In the genomic region with DNA sequence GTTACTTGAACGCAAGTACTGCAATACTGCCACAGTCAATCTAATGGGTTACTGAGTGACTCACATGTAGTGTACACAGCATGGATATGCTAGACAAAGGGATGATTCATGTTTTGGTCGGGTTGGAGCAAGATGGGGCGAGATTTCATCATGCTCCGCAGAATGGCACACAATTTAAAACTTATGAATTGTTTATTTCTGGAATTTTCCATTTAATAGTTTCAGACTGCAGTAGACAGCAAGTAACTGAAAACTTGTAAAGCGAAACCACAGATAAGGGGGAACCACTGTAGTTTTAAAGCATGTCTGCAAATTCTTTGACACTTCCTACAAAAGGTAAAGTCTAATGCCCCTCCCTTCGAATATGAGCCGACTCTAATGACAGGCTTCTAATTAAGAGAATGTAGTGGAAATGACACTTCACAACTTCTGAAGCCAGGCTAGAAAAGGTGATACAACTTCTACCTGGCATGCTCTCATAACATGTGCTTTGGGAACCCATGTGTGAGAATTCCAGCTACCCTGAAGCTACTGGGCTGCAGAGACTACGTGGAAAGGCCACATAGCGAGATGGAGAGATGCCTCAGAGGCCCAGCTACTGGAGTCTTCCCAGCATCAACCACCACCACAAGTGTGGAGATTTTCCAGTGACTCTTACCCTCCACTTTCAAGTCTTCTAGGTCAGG, we compare ENCODE assay signal across 8 cellular contexts. TPM values are rescaled to one million over a fixed set of nuclear protein-coding genes. Genes with fewer than 3 reads are reported as not detected.
DNase-seq lines count a peak whose midpoint lies in the region; TF ChIP-seq lines count a peak whose summit lies in the region.

No MANE protein-coding gene starts in this region.

- H3K4me3 ChIP-seq in mammary epithelial cell (replicated peaks in 1 of 3; ENCODE audit: insufficient read depth in 1 of 3, low read depth in 2 of 3, low read length in 3 of 3) = no peak overlapping the region
- no peak overlapping the region for H3K4me3 ChIP-seq in uterus

- intact Hi-C loops in mammary epithelial cell (cut with micrococcal nuclease) (loop anchor here (1.0 kb wide), 1 partner anchor 8 kb away; no protein-coding TSS in a partner anchor), uterus (cut with DNase I; ENCODE audit: low total_unique reads) (no loop called here)

- H3K4me1 ChIP-seq in mammary epithelial cell (ENCODE audit: insufficient read depth, low read length) = peaks cover 28% of the 10 kb centered on the region
- H3K4me1 ChIP-seq in uterus = no peaks in the 10 kb centered on the region

- DNase-seq in Daoy (ENCODE audit: low read depth) (peak; percentile 90), NOMO-1 (lab: John Stamatoyannopoulos, UW; ENCODE audit: unreplicated experiment in 2 of 2) (peak; percentile 77 to 84), mammary epithelial cell (peak; percentile 93), renal cortical epithelial cell (ENCODE audit: low read depth) (peak; percentile 94), uterus (no peak), NCI-H1417 (lab: John Stamatoyannopoulos, UW) (no peak), NCI-H748 (lab: John Stamatoyannopoulos, UW; ENCODE audit: unreplicated experiment) (no peak), NCI-H2081 (lab: John Stamatoyannopoulos, UW) (no peak)

- H3K9ac ChIP-seq in mammary epithelial cell (ENCODE audit: insufficient read depth, low read length) = peak overlapping the region; percentile 61

- CTCF ChIA-PET in mammary epithelial cell (lab: Charles Lee; ENCODE audit: low non-redundant PET) = no interaction called here

- TSS peak; percentile 51 for BruUV-seq in mammary epithelial cell (replicated peaks; lab: Mats Ljungman, UMichigan)

- TF ChIP-seq CTCF in mammary epithelial cell (conservative IDR thresholded peaks at IDR 0.05 in 1 of 2, IDR thresholded peaks at IDR 0.05 in 1 of 2; ENCODE audit: extremely low read depth in 1 of 2, insufficient read depth in 1 of 2, low read depth in 1 of 2, low read length in 2 of 2) = no peak
- no peak for TF ChIP-seq CTCF in uterus (IDR thresholded peaks at IDR 0.05)

- WGBS in mammary epithelial cell (ENCODE audit: low coverage, missing lambda C conversion rate) = 10% methylated on average over 9 of the region's 9 CpGs

- dilution Hi-C loops in mammary epithelial cell (cut with HindIII; ENCODE audit: low sequenced_read_pairs) = no loop called here

- H3K27ac ChIP-seq in mammary epithelial cell (ENCODE audit: insufficient read depth, low read depth, low read length) = peak overlapping the region; percentile 97
- H3K27ac ChIP-seq in uterus = no peak overlapping the region

- H3K27me3 ChIP-seq in mammary epithelial cell (ENCODE audit: insufficient read depth, low read length) (no peaks in the 10 kb centered on the region), uterus (no peaks in the 10 kb centered on the region)

- in situ Hi-C loops in mammary epithelial cell (cut with MboI; ENCODE audit: low sequenced_read_pairs in 2 of 2) = no loop called here

- no peak for TF ChIP-seq POLR2A in uterus (IDR thresholded peaks at IDR 0.05)

- no peaks in the 10 kb centered on the region for H4K20me1 ChIP-seq in mammary epithelial cell (ENCODE audit: insufficient read depth, low read length)

- H3K79me2 ChIP-seq in mammary epithelial cell (ENCODE audit: insufficient read depth, low read length) = no peaks in the 10 kb centered on the region

- H3K9me3 ChIP-seq in mammary epithelial cell (replicated peaks; ENCODE audit: insufficient read depth, low read length) = no peaks in the 10 kb centered on the region
- no peaks in the 10 kb centered on the region for H3K9me3 ChIP-seq in uterus

- H3K36me3 ChIP-seq in mammary epithelial cell (ENCODE audit: insufficient read depth, low read length) = no peaks in the 10 kb centered on the region
- H3K36me3 ChIP-seq in uterus = no peaks in the 10 kb centered on the region

- peak overlapping the region; percentile 80 for H2AFZ ChIP-seq in mammary epithelial cell (ENCODE audit: low read depth, low read length)

- peak overlapping the region; percentile 35 for H3K4me2 ChIP-seq in mammary epithelial cell (ENCODE audit: insufficient read depth, low read depth, low read length)

RNA-seq across cellular contexts. Expression of a gene that starts 13.9 kb away (rescaled TPM):
- 2.3 and 2.5 TPM in 2 replicates for total RNA-seq in Daoy (2014; rRNA removed; shearing (Covaris generic))
- total RNA-seq in mammary epithelial cell (10 to 100 TPM; 19.4 to 62.2 TPM), renal cortical epithelial cell (30.2 and 48.3 TPM in 2 replicates), uterus (10 to 100 TPM; 22.3 to 59.7 (median 45.2) TPM)
- polyA plus RNA-seq in mammary epithelial cell = 6.1 TPM
- 50.2 TPM for polyA minus RNA-seq in mammary epithelial cell

RNA-seq across cellular contexts. Expression of a gene that starts 40.8 kb away (rescaled TPM):
- 90.9 and 101 TPM in 2 replicates for total RNA-seq in Daoy (2014; rRNA removed; shearing (Covaris generic))
- total RNA-seq in mammary epithelial cell = 100 to 1,000 TPM in 1 of 2 donors, 10 to 100 TPM in 1; 88.4 to 123 TPM
- 74.7 TPM for polyA plus RNA-seq in mammary epithelial cell
- polyA minus RNA-seq in mammary epithelial cell = 44.0 TPM
- total RNA-seq in renal cortical epithelial cell = 82.7 and 105 TPM in 2 replicates
- 100 to 1,000 TPM in 1 of 4 donors, 10 to 100 TPM in 3; 15.6 to 106 (median 40.8) TPM for total RNA-seq in uterus

Comparison
In these comparisons a context has a peak if more than half of its experiments do, and no peak if none do; other contexts are left out.
1. DNase-seq: peak in Daoy (single experiment), NOMO-1 (2 of 2), mammary epithelial cell (single experiment) and renal cortical epithelial cell (single experiment); none in uterus (0 of 2), NCI-H1417 (0 of 3), NCI-H748 (single experiment) and NCI-H2081 (0 of 2).